ENCODE assay signal across 1 cellular context in genomic region chr15:74365619-74366445, GRCh38.
TF ChIP-seq lines count a peak whose summit lies in the region.

No MANE protein-coding gene starts in this region.

TF ChIP-seq in GM12878, 131 proteins besides CTCF, POLR2A, EP300 and RAD21 (continued from another document):
- TF ChIP-seq, protein P1, sequence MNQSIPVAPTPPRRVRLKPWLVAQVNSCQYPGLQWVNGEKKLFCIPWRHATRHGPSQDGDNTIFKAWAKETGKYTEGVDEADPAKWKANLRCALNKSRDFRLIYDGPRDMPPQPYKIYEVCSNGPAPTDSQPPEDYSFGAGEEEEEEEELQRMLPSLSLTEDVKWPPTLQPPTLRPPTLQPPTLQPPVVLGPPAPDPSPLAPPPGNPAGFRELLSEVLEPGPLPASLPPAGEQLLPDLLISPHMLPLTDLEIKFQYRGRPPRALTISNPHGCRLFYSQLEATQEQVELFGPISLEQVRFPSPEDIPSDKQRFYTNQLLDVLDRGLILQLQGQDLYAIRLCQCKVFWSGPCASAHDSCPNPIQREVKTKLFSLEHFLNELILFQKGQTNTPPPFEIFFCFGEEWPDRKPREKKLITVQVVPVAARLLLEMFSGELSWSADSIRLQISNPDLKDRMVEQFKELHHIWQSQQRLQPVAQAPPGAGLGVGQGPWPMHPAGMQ (IDR thresholded peaks at IDR 0.05; ENCODE audit: borderline replicate concordance): no peak
- no peak for TF ChIP-seq ETV6 (conservative IDR thresholded peaks at IDR 0.05 in 1 of 2, IDR thresholded peaks at IDR 0.05 in 1 of 2; ENCODE audit: borderline replicate concordance in 1 of 2, low read depth in 1 of 2)
- TF ChIP-seq TAF1 (IDR thresholded peaks at IDR 0.05; ENCODE audit: borderline replicate concordance, low read depth, low read length): no peak
